Comparison of ENCODE assay signal across 18 cellular contexts in the genomic region with DNA sequence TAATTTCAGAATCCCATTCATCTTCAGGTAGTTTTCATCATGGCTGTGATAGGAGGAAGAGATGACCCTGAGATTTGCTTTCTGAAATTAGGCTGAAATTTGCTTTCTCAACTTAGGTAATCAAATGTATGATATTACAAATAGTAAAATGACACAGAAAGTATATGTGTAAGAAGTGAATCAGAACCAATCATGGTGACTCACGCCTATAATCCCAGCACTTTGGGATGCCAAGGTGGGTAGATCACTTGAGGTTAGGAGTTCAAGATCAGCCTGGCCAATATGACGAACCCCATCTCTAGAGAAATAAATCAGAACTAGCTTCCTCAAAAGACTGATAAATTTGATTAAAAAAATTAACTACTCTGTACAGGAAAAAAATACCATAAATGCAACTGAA.
"Had no signal": no experiment of that assay in that cellular context is flagged by ENCODE, and none has a peak within 500 bp of the region (broad histone marks: within the 10 kb centered on the region; RNA-seq: fewer than 3 reads in every experiment).

No MANE protein-coding gene starts in this region.

- H3K4me1 ChIP-seq: esophagus muscularis mucosa, heart right ventricle, neural progenitor cell, testis, upper lobe of right lung had no signal

- DNase-seq: activated CD4-positive, alpha-beta T cell treated with anti-CD3 and anti-CD28 coated beads for 36 hours; activated CD8-positive, alpha-beta memory T cell treated with anti-CD3 and anti-CD28 coated beads, Interleukin-2, amount 50 U/mL, for 48 hours; activated CD8-positive, alpha-beta T cell treated with anti-CD3 and anti-CD28 coated beads, Interleukin-2, amount 10 ng/mL, durations not matched to agents 7 days and 5 days; dermis blood vessel endothelial cell; endodermal cell; heart right ventricle; kidney; midbrain; ovary; stimulated activated CD4-positive, alpha-beta T cell treated with anti-CD3 and anti-CD28 coated beads, Interleukin-15, amount 100 ng/mL, for 24 hours; stimulated activated CD4-positive, alpha-beta T cell treated with anti-CD3 and anti-CD28 coated beads, Interleukin-4, amount 100 ng/mL, for 4 hours; stimulated activated naive CD8-positive, alpha-beta T cell treated with anti-CD3 and anti-CD28 coated beads, Interleukin-15, amount 100 ng/mL, for 72 hours; T-cell; testis; upper lobe of right lung; WERI-Rb-1 had no signal

- H3K27me3 ChIP-seq: esophagus muscularis mucosa, heart right ventricle, neural progenitor cell, ovary, testis, upper lobe of right lung had no signal

- H3K4me3 ChIP-seq: esophagus muscularis mucosa, heart right ventricle, neural progenitor cell, ovary, testis, upper lobe of right lung had no signal

- H3K4me2 ChIP-seq: neural progenitor cell had no signal

- H3K36me3 ChIP-seq: esophagus muscularis mucosa, heart right ventricle, neural progenitor cell, ovary, upper lobe of right lung, WERI-Rb-1 had no signal

- H3K9ac ChIP-seq: neural progenitor cell had no signal

- H3K27ac ChIP-seq: esophagus muscularis mucosa, heart right ventricle, neural progenitor cell, ovary, testis, upper lobe of right lung, WERI-Rb-1 had no signal
